Comparison of ENCODE assay signal across 1 cellular context in genomic region chr3:25889132-25889917, GRCh38.
TF ChIP-seq lines count a peak whose summit lies in the region.

No MANE protein-coding gene starts in this region.

TF ChIP-seq in IMR-90, 13 proteins besides CTCF, POLR2A, EP300 and RAD21 (continued from another document):
- TF ChIP-seq MXI1 (IDR thresholded peaks at IDR 0.05; ENCODE audit: borderline replicate concordance, low read depth, low read length): no peak
- no peak for TF ChIP-seq NFE2L2 (IDR thresholded peaks at IDR 0.05; ENCODE audit: low read depth, low read length)
- TF ChIP-seq SMC3 (IDR thresholded peaks at IDR 0.05; ENCODE audit: low read depth, low read length): no peak
- no peak for TF ChIP-seq RCOR1 (IDR thresholded peaks at IDR 0.05; ENCODE audit: insufficient replicate concordance, low read length)
- TF ChIP-seq MAZ (IDR thresholded peaks at IDR 0.05; ENCODE audit: borderline replicate concordance, low read depth, low read length): no peak
- no peak for TF ChIP-seq BHLHE40 (IDR thresholded peaks at IDR 0.05; ENCODE audit: low read depth, low read length)
- TF ChIP-seq CEBPB (IDR thresholded peaks at IDR 0.05; ENCODE audit: low read depth, low read length): no peak
- no peak for TF ChIP-seq CHD1 (IDR thresholded peaks at IDR 0.05; ENCODE audit: low read depth, low read length)
- TF ChIP-seq MAFK (IDR thresholded peaks at IDR 0.05; ENCODE audit: low read depth, low read length): no peak
